ENCODE assay signal across 16 cellular contexts in the genomic region with DNA sequence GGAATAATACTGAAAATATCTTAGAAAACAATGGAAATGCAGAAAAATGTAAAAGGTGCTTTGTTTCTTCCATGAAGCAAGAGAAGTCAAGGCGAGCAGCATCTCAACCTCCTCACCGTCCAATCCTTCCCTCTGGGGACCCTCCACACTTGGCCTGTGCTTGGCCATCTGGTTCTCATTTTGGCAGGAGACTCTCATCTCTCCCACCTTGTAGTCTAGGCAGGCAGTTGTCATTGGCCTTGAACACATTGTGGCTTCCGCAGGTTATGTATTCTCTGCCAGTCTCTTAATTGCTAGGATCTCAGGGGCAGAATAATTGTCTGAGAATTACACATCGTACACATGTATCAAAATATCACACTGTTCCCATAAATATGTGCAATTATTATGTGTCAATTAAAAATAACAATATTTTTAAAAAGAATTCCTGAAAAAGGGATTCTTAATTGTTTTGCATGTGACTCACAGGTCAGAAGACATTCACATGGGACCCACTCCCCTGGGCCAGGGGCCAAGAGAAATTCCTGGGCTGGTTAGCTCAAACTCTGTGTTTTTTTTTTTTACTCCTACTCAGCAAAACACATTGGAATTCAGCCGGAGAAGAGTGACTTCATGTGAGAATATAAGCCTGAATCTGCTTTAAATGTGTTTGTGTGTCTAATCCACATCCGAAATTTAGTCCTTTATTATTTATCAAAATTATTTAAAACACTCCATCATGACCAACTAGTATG. TPM values are rescaled to one million over a fixed set of nuclear protein-coding genes. Genes with fewer than 3 reads are reported as not detected.
DNase-seq lines count a peak whose midpoint lies in the region; ATAC-seq and TF ChIP-seq lines count a peak whose summit lies in the region.
"Had no signal": no experiment of that assay in that cellular context is flagged by ENCODE, and none has a peak within 500 bp of the region (broad histone marks: within the 10 kb centered on the region; RNA-seq: fewer than 3 reads in every experiment).

No MANE protein-coding gene starts in this region.

- in situ Hi-C loops in mammary epithelial cell (cut with MboI; ENCODE audit: low sequenced_read_pairs in 2 of 2): no loop called here

- ATAC-seq in heart right ventricle: peak in 1 of 8 donors; percentile 51
- no peak for ATAC-seq in effector memory CD8-positive, alpha-beta T cell (replicated peaks)
- ATAC-seq: A549 had no signal

- TF ChIP-seq CTCF in heart right ventricle (IDR thresholded peaks at IDR 0.05) (no peak), right atrium auricular region (IDR thresholded peaks at IDR 0.05) (no peak), mammary epithelial cell (conservative IDR thresholded peaks at IDR 0.05 in 1 of 2, IDR thresholded peaks at IDR 0.05 in 1 of 2; ENCODE audit: extremely low read depth in 1 of 2, insufficient read depth in 1 of 2, low read depth in 1 of 2, low read length in 2 of 2) (no peak), kidney epithelial cell (IDR thresholded peaks at IDR 0.05; ENCODE audit: insufficient read depth, low read length, poor library complexity, severe bottlenecking) (no peak), thyroid gland (IDR thresholded peaks at IDR 0.05) (no peak), adrenal gland (IDR thresholded peaks at IDR 0.05) (no peak)

- H3K36me3 ChIP-seq in heart right ventricle (no peaks in the 10 kb centered on the region), right atrium auricular region (no peaks in the 10 kb centered on the region), mammary epithelial cell (ENCODE audit: insufficient read depth, low read length) (no peaks in the 10 kb centered on the region), kidney epithelial cell (ENCODE audit: control insufficient read depth, insufficient read depth, low read length) (no peaks in the 10 kb centered on the region), thyroid gland (no peaks in the 10 kb centered on the region), adrenal gland (replicated peaks in 1 of 2) (no peaks in the 10 kb centered on the region)

- H3K4me3 Mint-ChIP-seq in effector memory CD8-positive, alpha-beta T cell: no peak overlapping the region
- H3K4me3 Mint-ChIP-seq: activated CD4-positive, alpha-beta memory T cell treated with anti-CD3 and anti-CD28 coated beads, Interleukin-2, amount 10 ng/mL, durations not matched to agents 7 days and 5 days had no signal

- DNase-seq in heart right ventricle (peak; percentile 14 to 21), right atrium auricular region (ENCODE audit: low spot score) (no peak), mammary epithelial cell (no peak), kidney epithelial cell (ENCODE audit: low read depth) (peak; percentile 64), thyroid gland (peak; percentile 81 to 83), adrenal gland (no peak), NCI-H2081 (lab: John Stamatoyannopoulos, UW) (no peak)
- no peak for DNase-seq in effector memory CD8-positive, alpha-beta T cell
- DNase-seq: activated CD4-positive, alpha-beta memory T cell treated with anti-CD3 and anti-CD28 coated beads, Interleukin-2, amount 10 ng/mL, durations not matched to agents 7 days and 5 days; NCI-H2107; nucleus accumbens; stimulated activated CD4-positive, alpha-beta T cell treated with anti-CD3 and anti-CD28 coated beads, Interleukin-15, amount 100 ng/mL, for 24 hours; substantia nigra had no signal

- H3K4me3 ChIP-seq in heart right ventricle (no peak overlapping the region), right atrium auricular region (no peak overlapping the region), mammary epithelial cell (replicated peaks in 1 of 3; ENCODE audit: insufficient read depth in 1 of 3, low read depth in 2 of 3, low read length in 3 of 3) (no peak overlapping the region), kidney epithelial cell (ENCODE audit: low read depth, low read length) (no peak overlapping the region), thyroid gland (replicated peaks in 1 of 3) (no peak overlapping the region), adrenal gland (no peak overlapping the region)
- H3K4me3 ChIP-seq: A549 had no signal

- intact Hi-C loops in heart right ventricle (cut with DNase I) (no loop called here), mammary epithelial cell (cut with micrococcal nuclease) (no loop called here), thyroid gland (cut with DNase I) (no loop called here), adrenal gland (cut with DNase I) (no loop called here)

- H2AFZ ChIP-seq in mammary epithelial cell (ENCODE audit: low read depth, low read length): peak overlapping the region; percentile 62

- H3K27ac ChIP-seq in heart right ventricle (no peak overlapping the region), right atrium auricular region (no peak overlapping the region), mammary epithelial cell (ENCODE audit: insufficient read depth, low read depth, low read length) (no peak overlapping the region), thyroid gland (peak overlapping the region; percentile 81 to 99 (median 93)), adrenal gland (no peak overlapping the region)
- H3K27ac ChIP-seq: A549 had no signal

- no peaks in the 10 kb centered on the region for H3K36me3 Mint-ChIP-seq in effector memory CD8-positive, alpha-beta T cell (ENCODE audit: insufficient read depth)

- no peak overlapping the region for H3K9ac ChIP-seq in mammary epithelial cell (ENCODE audit: insufficient read depth, low read length)

- no peaks in the 10 kb centered on the region for H3K4me1 Mint-ChIP-seq in effector memory CD8-positive, alpha-beta T cell (ENCODE audit: low read depth in 2 of 2)
- H3K4me1 Mint-ChIP-seq: activated CD4-positive, alpha-beta memory T cell treated with anti-CD3 and anti-CD28 coated beads, Interleukin-2, amount 10 ng/mL, durations not matched to agents 7 days and 5 days had no signal

- H3K27me3 ChIP-seq in heart right ventricle (no peaks in the 10 kb centered on the region), right atrium auricular region (no peaks in the 10 kb centered on the region), mammary epithelial cell (ENCODE audit: insufficient read depth, low read length) (no peaks in the 10 kb centered on the region), kidney epithelial cell (ENCODE audit: control insufficient read depth, insufficient read depth, low read length) (no peaks in the 10 kb centered on the region), thyroid gland (no peaks in the 10 kb centered on the region), adrenal gland (no peaks in the 10 kb centered on the region)

- no peaks in the 10 kb centered on the region for H3K79me2 ChIP-seq in mammary epithelial cell (ENCODE audit: insufficient read depth, low read length)

- no TSS peak for BruUV-seq in mammary epithelial cell (replicated peaks; lab: Mats Ljungman, UMichigan)

- H3K9me3 Mint-ChIP-seq in effector memory CD8-positive, alpha-beta T cell: no peaks in the 10 kb centered on the region
- H3K9me3 Mint-ChIP-seq: activated CD4-positive, alpha-beta memory T cell treated with anti-CD3 and anti-CD28 coated beads, Interleukin-2, amount 10 ng/mL, durations not matched to agents 7 days and 5 days; activated T-helper 2 cell treated with anti-CD3 and anti-CD28 coated beads, Interferon-gamma antibody, Interleukin-2, Interleukin-4, amounts not matched to agents 10 μg/mL and 5 μg/mL and 100 μg/mL, durations not matched to agents 14 hours and 24 hours and 36 hours had no signal

- H3K4me1 ChIP-seq in heart right ventricle: peaks cover 0 to 9% (median 0%) of the 10 kb centered on the region in 9 donors
- no peaks in the 10 kb centered on the region for H3K4me1 ChIP-seq in right atrium auricular region
- no peaks in the 10 kb centered on the region for H3K4me1 ChIP-seq in mammary epithelial cell (ENCODE audit: insufficient read depth, low read length)
- H3K4me1 ChIP-seq in thyroid gland: peaks cover 14 to 17% of the 10 kb centered on the region in 2 donors
- H3K4me1 ChIP-seq in adrenal gland (replicated peaks in 1 of 2): no peaks in the 10 kb centered on the region
- H3K4me1 ChIP-seq: A549 had no signal

- CTCF ChIA-PET in mammary epithelial cell (lab: Charles Lee; ENCODE audit: low non-redundant PET): no interaction called here

- no peaks in the 10 kb centered on the region for H4K20me1 ChIP-seq in mammary epithelial cell (ENCODE audit: insufficient read depth, low read length)

- peaks cover 22 to 26% of the 10 kb centered on the region in 2 donors for H3K27me3 Mint-ChIP-seq in effector memory CD8-positive, alpha-beta T cell

- 48 to 58% methylated on average over 6 of the region's 6 CpGs for WGBS in heart right ventricle, 2 donors
- 18% methylated on average over 6 of the region's 6 CpGs for WGBS in mammary epithelial cell (ENCODE audit: low coverage, missing lambda C conversion rate)
- WGBS in thyroid gland, 2 donors: 37 to 44% methylated on average over 6 of the region's 6 CpGs
- WGBS in adrenal gland, 4 donors: 61 to 79% (median 73%) methylated on average over 6 of the region's 6 CpGs

- H3K27ac Mint-ChIP-seq in effector memory CD8-positive, alpha-beta T cell: no peak overlapping the region
- H3K27ac Mint-ChIP-seq: activated CD4-positive, alpha-beta memory T cell treated with anti-CD3 and anti-CD28 coated beads, Interleukin-2, amount 10 ng/mL, durations not matched to agents 7 days and 5 days; activated T-helper 2 cell treated with anti-CD3 and anti-CD28 coated beads, Interferon-gamma antibody, Interleukin-2, Interleukin-4, amounts not matched to agents 10 μg/mL and 5 μg/mL and 100 μg/mL, durations not matched to agents 14 hours and 24 hours and 36 hours had no signal

- dilution Hi-C loops in mammary epithelial cell (cut with HindIII; ENCODE audit: low sequenced_read_pairs): no loop called here

- H3K9me3 ChIP-seq in heart right ventricle (no peaks in the 10 kb centered on the region), right atrium auricular region (no peaks in the 10 kb centered on the region), mammary epithelial cell (replicated peaks; ENCODE audit: insufficient read depth, low read length) (no peaks in the 10 kb centered on the region), thyroid gland (no peaks in the 10 kb centered on the region), adrenal gland (replicated peaks in 1 of 3) (no peaks in the 10 kb centered on the region)
- H3K9me3 ChIP-seq: A549 had no signal

- H3K4me2 ChIP-seq in mammary epithelial cell (ENCODE audit: insufficient read depth, low read depth, low read length): no peak overlapping the region
- H3K4me2 ChIP-seq: A549 had no signal

- TF ChIP-seq POLR2A in thyroid gland (IDR thresholded peaks at IDR 0.05) (no peak), adrenal gland (IDR thresholded peaks at IDR 0.05) (no peak)

RNA-seq across cellular contexts. Expression of a gene that starts 14.0 kb away (rescaled TPM):
- not detected for total RNA-seq in heart right ventricle
- not detected for polyA plus RNA-seq in heart right ventricle
- total RNA-seq in right atrium auricular region: not detected
- not detected for total RNA-seq in mammary epithelial cell
- polyA plus RNA-seq in mammary epithelial cell: not detected
- not detected for polyA minus RNA-seq in mammary epithelial cell
- not detected in 2 replicates for total RNA-seq in kidney epithelial cell
- under 1 TPM in 1 of 4 donors, not detected in 3; 0.13 TPM for total RNA-seq in thyroid gland
- not detected for total RNA-seq in adrenal gland
- polyA plus RNA-seq in adrenal gland: not detected
- total RNA-seq: activated CD4-positive, alpha-beta memory T cell treated with anti-CD3 and anti-CD28 coated beads, Interleukin-2, amount 10 ng/mL, durations not matched to agents 7 days and 5 days; activated T-helper 2 cell treated with anti-CD3 and anti-CD28 coated beads, Interferon-gamma antibody, Interleukin-2, Interleukin-4, amounts not matched to agents 10 μg/mL and 5 μg/mL and 100 μg/mL, durations not matched to agents 14 hours and 24 hours and 36 hours; H4 had no signal
- polyA plus RNA-seq: A549 had no signal

Comparison
In these comparisons a context has a peak if more than half of its experiments do, and no peak if none do; other contexts are left out.
1. DNase-seq: peak in heart right ventricle (2 of 2), kidney epithelial cell (single experiment) and thyroid gland (2 of 2); none in right atrium auricular region (single experiment), mammary epithelial cell (single experiment), effector memory CD8-positive, alpha-beta T cell (0 of 3), adrenal gland (0 of 7) and NCI-H2081 (0 of 2).
2. H3K27ac ChIP-seq: peak in thyroid gland (3 of 3); none in heart right ventricle (0 of 10), right atrium auricular region (0 of 2), mammary epithelial cell (single experiment) and adrenal gland (0 of 5).